ENCODE assay signal across 9 cellular contexts in the genomic region with DNA sequence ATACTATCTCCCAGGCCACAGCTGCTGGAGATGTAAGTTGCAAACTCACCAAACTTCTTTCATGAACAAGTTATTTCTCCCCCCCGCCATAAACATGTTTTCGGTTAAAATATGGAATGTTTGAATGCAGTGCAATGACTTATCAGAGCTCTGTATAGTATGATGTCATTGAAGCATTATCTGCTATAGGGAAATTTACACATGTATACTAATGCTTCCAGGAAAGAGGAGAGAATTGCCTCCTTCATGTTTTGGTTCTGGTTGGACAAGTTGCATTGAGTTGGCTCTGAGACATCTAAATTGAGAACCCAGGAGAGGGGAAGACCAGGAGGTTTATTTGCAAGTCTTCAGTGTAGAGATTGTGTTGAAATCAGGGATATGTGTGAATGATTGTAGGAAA. TPM values are rescaled to one million over a fixed set of nuclear protein-coding genes. Genes with fewer than 3 reads are reported as not detected.
"Had no signal": no experiment of that assay in that cellular context is flagged by ENCODE, and none has a peak within 500 bp of the region (broad histone marks: within the 10 kb centered on the region; RNA-seq: fewer than 3 reads in every experiment).

No MANE protein-coding gene starts in this region.

- H3K27ac ChIP-seq: HL-60 had no signal

- FAIRE-seq: HTR-8/SVneo, K562 had no signal

- ATAC-seq: K562 had no signal

- H3K4me2 ChIP-seq: KMS-11 had no signal

- DNase-seq: KBM-7, KG1 had no signal

- H3K4me3 ChIP-seq: K562 had no signal

- H3K9ac ChIP-seq: KMS-11 had no signal

RNA-seq across cellular contexts. Expression of a gene that starts 27.0 kb away (rescaled TPM):
- total RNA-seq: HT-29, HT1080, K562 had no signal
- polyA plus RNA-seq: IgD-negative memory B cell had no signal
